In the genomic region with DNA sequence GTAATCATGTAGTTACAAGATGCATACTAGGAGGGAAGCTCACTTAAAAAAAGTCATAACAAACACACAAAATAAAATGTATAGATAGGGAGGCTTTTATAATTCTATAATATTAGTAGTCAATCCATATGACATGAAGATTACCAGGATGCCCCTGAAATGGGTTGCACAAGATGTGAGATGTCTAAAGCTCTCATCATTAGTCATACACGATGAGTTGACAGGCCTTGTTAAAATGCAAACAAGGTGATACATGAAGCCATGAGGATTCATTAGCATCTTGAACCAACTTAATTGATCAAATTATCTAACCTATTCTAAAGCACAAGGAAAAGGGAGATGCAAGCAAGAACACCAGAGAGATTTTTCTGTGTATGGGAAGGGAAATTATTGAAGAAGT, we compare ENCODE assay signal across 20 cellular contexts.
"Had no signal": no experiment of that assay in that cellular context is flagged by ENCODE, and none has a peak within 500 bp of the region (broad histone marks: within the 10 kb centered on the region; RNA-seq: fewer than 3 reads in every experiment).

No MANE protein-coding gene starts in this region.

- H3K27me3 Mint-ChIP-seq: activated CD4-positive, alpha-beta T cell treated with anti-CD3 and anti-CD28 coated beads for 36 hours; dendritic cell treated with granulocyte-macrophage colony-stimulating factor and Interleukin-4, amounts not matched to agents 40 ng/mL and 50 ng/mL, for 4 days had no signal

- H3K9me3 ChIP-seq: adrenal gland, gastrocnemius medialis, left ventricle myocardium inferior, tibial artery had no signal

- DNase-seq: activated CD4-positive, alpha-beta T cell treated with anti-CD3 and anti-CD28 coated beads for 36 hours; activated CD4-positive, alpha-beta T cell treated with anti-CD3 and anti-CD28 coated beads, Interleukin-2, amount 50 U/mL, for 48 hours; activated gamma-delta T cell treated with Interleukin-2 at 50 U/mL for 16 hours; adrenal gland; effector memory CD4-positive, alpha-beta T cell; gastrocnemius medialis; head of caudate nucleus; left ventricle myocardium inferior; retina; stimulated activated CD4-positive, alpha-beta T cell treated with anti-CD3 and anti-CD28 coated beads, Interleukin-2, amount 100 ng/mL, for 24 hours; stimulated activated naive CD8-positive, alpha-beta T cell treated with anti-CD3 and anti-CD28 coated beads, Interleukin-15, Interleukin-2, amounts not matched to agents 100 U/mL and 50 U/mL, for 24 hours; substantia nigra; tibial artery had no signal

- H3K4me3 Mint-ChIP-seq: activated CD4-positive, alpha-beta T cell treated with anti-CD3 and anti-CD28 coated beads for 36 hours; activated T-helper 1 cell treated with anti-CD3 and anti-CD28 coated beads, Interleukin-12 subunit alpha, Interleukin-12 subunit beta, Interleukin-2, Interleukin-4 antibody, amounts not matched to agents 30 ng/mL and 10 ng/mL and 1 ng/mL, durations not matched to agents 14 hours and 24 hours and 36 hours; dendritic cell treated with granulocyte-macrophage colony-stimulating factor and Interleukin-4, amounts not matched to agents 40 ng/mL and 50 ng/mL, for 4 days; neural crest cell; T-helper 2 cell treated with Interferon-gamma antibody and Interleukin-4, amounts not matched to agents 5 μg/mL and 100 μg/mL, for 36 hours; WTC11 had no signal

- H3K27me3 ChIP-seq: adrenal gland, cardiac muscle cell, gastrocnemius medialis, tibial artery had no signal

- H3K9me3 Mint-ChIP-seq: activated naive CD4-positive, alpha-beta T cell treated with anti-CD3 and anti-CD28 coated beads, Interleukin-2, amount 50 U/mL, for 72 hours; activated T-helper 1 cell treated with anti-CD3 and anti-CD28 coated beads, Interleukin-12 subunit alpha, Interleukin-12 subunit beta, Interleukin-2, Interleukin-4 antibody, amounts not matched to agents 30 ng/mL and 10 ng/mL and 1 ng/mL, durations not matched to agents 14 hours and 24 hours and 36 hours; neural crest cell; T-helper 2 cell treated with Interferon-gamma antibody and Interleukin-4, amounts not matched to agents 5 μg/mL and 100 μg/mL, for 36 hours had no signal

- H3K4me1 ChIP-seq: adrenal gland, gastrocnemius medialis, left ventricle myocardium inferior, tibial artery had no signal

- H3K4me3 ChIP-seq: adrenal gland, cardiac muscle cell, gastrocnemius medialis, left ventricle myocardium inferior, tibial artery had no signal

- H3K27ac Mint-ChIP-seq: activated CD4-positive, alpha-beta T cell treated with anti-CD3 and anti-CD28 coated beads for 36 hours; activated naive CD4-positive, alpha-beta T cell treated with anti-CD3 and anti-CD28 coated beads, Interleukin-2, amount 50 U/mL, for 72 hours; activated T-helper 1 cell treated with anti-CD3 and anti-CD28 coated beads, Interleukin-12 subunit alpha, Interleukin-12 subunit beta, Interleukin-2, Interleukin-4 antibody, amounts not matched to agents 30 ng/mL and 10 ng/mL and 1 ng/mL, durations not matched to agents 14 hours and 24 hours and 36 hours; dendritic cell treated with granulocyte-macrophage colony-stimulating factor and Interleukin-4, amounts not matched to agents 40 ng/mL and 50 ng/mL, for 4 days; T-helper 2 cell treated with Interferon-gamma antibody and Interleukin-4, amounts not matched to agents 5 μg/mL and 100 μg/mL, for 36 hours; WTC11 had no signal

- ATAC-seq: activated CD4-positive, alpha-beta T cell treated with anti-CD3 and anti-CD28 coated beads for 36 hours; activated naive CD4-positive, alpha-beta T cell treated with anti-CD3 and anti-CD28 coated beads, Interleukin-2, amount 50 U/mL, for 72 hours; gastrocnemius medialis; stimulated activated naive CD8-positive, alpha-beta T cell treated with anti-CD3 and anti-CD28 coated beads, Interleukin-15, Interleukin-2, amounts not matched to agents 100 U/mL and 50 U/mL, for 24 hours; WTC11 had no signal

- H3K27ac ChIP-seq: adrenal gland, cardiac muscle cell, gastrocnemius medialis, left ventricle myocardium inferior, tibial artery had no signal

- H3K36me3 ChIP-seq: adrenal gland, cardiac muscle cell, gastrocnemius medialis, left ventricle myocardium inferior, tibial artery had no signal

- H3K4me1 Mint-ChIP-seq: activated CD4-positive, alpha-beta T cell treated with anti-CD3 and anti-CD28 coated beads for 36 hours; neural crest cell; WTC11 had no signal

- H3K36me3 Mint-ChIP-seq: activated naive CD4-positive, alpha-beta T cell treated with anti-CD3 and anti-CD28 coated beads, Interleukin-2, amount 50 U/mL, for 72 hours; WTC11 had no signal
